Comparison of ENCODE assay signal across 11 cellular contexts in the genomic region with DNA sequence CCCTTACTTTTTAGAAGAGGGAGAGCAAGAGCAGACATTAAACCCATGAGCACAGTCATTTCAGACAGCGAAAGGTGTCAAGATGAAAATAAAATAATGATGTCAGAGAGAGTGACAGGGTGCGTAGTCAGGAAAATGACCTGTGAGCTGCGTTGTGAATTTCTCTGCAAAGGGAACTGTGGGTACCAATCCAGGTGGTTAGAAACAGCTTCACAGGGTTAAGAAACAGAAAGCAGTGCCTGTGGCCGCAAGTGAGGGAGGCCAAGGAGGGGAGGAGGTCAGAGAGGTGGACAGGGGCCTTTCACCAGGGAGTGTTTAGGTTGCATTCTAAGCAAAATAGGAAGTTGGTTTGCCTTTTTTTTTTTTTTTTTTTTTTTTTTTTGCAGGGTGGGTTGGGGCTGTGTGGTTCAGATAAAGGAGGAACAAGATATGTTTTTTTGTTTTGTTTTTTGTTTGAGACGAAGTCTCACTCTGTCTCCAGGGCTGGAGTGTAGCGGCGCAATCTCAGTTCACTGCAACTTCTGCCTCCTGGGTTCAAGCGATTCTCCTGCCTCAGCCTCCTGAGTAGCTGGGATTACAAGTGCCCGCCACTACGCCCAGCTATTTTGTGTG. TPM values are rescaled to one million over a fixed set of nuclear protein-coding genes. Genes with fewer than 3 reads are reported as not detected.
DNase-seq lines count a peak whose midpoint lies in the region; ATAC-seq and TF ChIP-seq lines count a peak whose summit lies in the region.
"Had no signal": no experiment of that assay in that cellular context is flagged by ENCODE, and none has a peak within 500 bp of the region (broad histone marks: within the 10 kb centered on the region; RNA-seq: fewer than 3 reads in every experiment).

No MANE protein-coding gene starts in this region.

- no peak overlapping the region for H3K4me2 ChIP-seq in SK-N-SH

- H3K27ac ChIP-seq in SK-N-SH (ENCODE audit: low read depth in 2 of 2, low read length in 1 of 2): no peak overlapping the region
- H3K27ac ChIP-seq: esophagus squamous epithelium had no signal

- no peaks in the 10 kb centered on the region for H3K27me3 Mint-ChIP-seq in natural killer cell (ENCODE audit: low read depth in 2 of 2)
- H3K27me3 Mint-ChIP-seq: T-cell had no signal

- H3K4me3 ChIP-seq in SK-N-SH (ENCODE audit: low read depth in 2 of 2, low read length in 1 of 2): no peak overlapping the region
- H3K4me3 ChIP-seq: esophagus squamous epithelium had no signal

- H3K36me3 Mint-ChIP-seq in natural killer cell: no peaks in the 10 kb centered on the region
- H3K36me3 Mint-ChIP-seq: T-cell had no signal

- TF ChIP-seq CTCF in natural killer cell (IDR thresholded peaks at IDR 0.05): no peak
- TF ChIP-seq CTCF in SK-N-SH (IDR thresholded peaks at IDR 0.05): no peak

- TF ChIP-seq EP300 in SK-N-SH (IDR thresholded peaks at IDR 0.05; ENCODE audit: borderline replicate concordance in 1 of 2, low read depth in 1 of 2, low read length in 1 of 2): no peak

- peaks cover 8% of the 10 kb centered on the region for H3F3A ChIP-seq in SK-N-SH (replicated peaks; ENCODE audit: insufficient read depth)

- POLR2A ChIA-PET in SK-N-SH (lab: Yijun Ruan, JAX): interaction anchor here (1.2 kb wide), 1 partner anchor 146 kb away, joined by 3 read pairs; no protein-coding TSS in a partner anchor

- H3K9me3 Mint-ChIP-seq in natural killer cell: no peaks in the 10 kb centered on the region
- H3K9me3 Mint-ChIP-seq: T-cell had no signal

- H3K9me3 ChIP-seq in SK-N-SH: no peaks in the 10 kb centered on the region
- H3K9me3 ChIP-seq: esophagus squamous epithelium had no signal

- no peak overlapping the region for H3K9ac ChIP-seq in SK-N-SH

- DNase-seq in RPMI8226: peak; percentile 73
- no peak for DNase-seq in natural killer cell
- no peak for DNase-seq in NAMALWA (ENCODE audit: low spot score)
- DNase-seq in SK-N-SH: no peak
- DNase-seq: DMS79, esophagus squamous epithelium had no signal

- no peaks in the 10 kb centered on the region for H3K36me3 ChIP-seq in SK-N-SH (replicated peaks in 1 of 2; ENCODE audit: control insufficient read depth in 1 of 2, insufficient read depth in 2 of 2, low read length in 1 of 2)
- H3K36me3 ChIP-seq: esophagus squamous epithelium had no signal

- peak overlapping the region; percentile 35 for H3K4me3 Mint-ChIP-seq in natural killer cell
- H3K4me3 Mint-ChIP-seq: T-cell had no signal

- no peak for TF ChIP-seq RAD21 in SK-N-SH (IDR thresholded peaks at IDR 0.05; ENCODE audit: low read length)

- intact Hi-C loops in natural killer cell (cut with micrococcal nuclease): loop anchor here (10.0 kb wide), 1 partner anchor 222 kb away; no protein-coding TSS in a partner anchor

- H3K9me2 ChIP-seq in SK-N-SH: no peaks in the 10 kb centered on the region

- H3K4me1 ChIP-seq in SK-N-SH (ENCODE audit: control insufficient read depth in 1 of 2, insufficient read depth in 2 of 2, low read depth in 1 of 2, low read length in 1 of 2): peaks cover 0 to 2% of the 10 kb centered on the region in 2 experiments; a peak in 1 of 4 replicates

- CTCF ChIA-PET in SK-N-SH (lab: Yijun Ruan, JAX): interaction anchor here (0.7 to 3.0 kb wide), 7 partner anchors 11 to 178 kb away, joined by 3 to 9 read pairs (median 3); no protein-coding TSS in a partner anchor

- H3K4me1 Mint-ChIP-seq in natural killer cell: peaks cover 5 to 13% of the 10 kb centered on the region in 2 donors

- no peaks in the 10 kb centered on the region for H4K20me1 ChIP-seq in SK-N-SH (ENCODE audit: insufficient read depth)

- no peak overlapping the region for H2AFZ ChIP-seq in SK-N-SH (ENCODE audit: low read depth)

- H3K27ac Mint-ChIP-seq in natural killer cell: peak overlapping the region; percentile 72 to 87

- no peaks in the 10 kb centered on the region for H3K27me3 ChIP-seq in SK-N-SH (ENCODE audit: insufficient read depth)
- H3K27me3 ChIP-seq: esophagus squamous epithelium had no signal

- 90% methylated on average over 10 of the region's 10 CpGs for WGBS in SK-N-SH (ENCODE audit: low lambda C conversion rate)

- H3K79me2 ChIP-seq in SK-N-SH (ENCODE audit: insufficient read depth): peaks cover 11% of the 10 kb centered on the region

- ATAC-seq in GM18499 (IDR thresholded peaks at IDR 0.05; ENCODE audit: insufficient read depth, unreplicated experiment) (peak; percentile 55), GM21723 (IDR thresholded peaks at IDR 0.05; ENCODE audit: unreplicated experiment) (peak; percentile 59), natural killer cell (peak; percentile 56 to 84 (median 68)), GM18907 (IDR thresholded peaks at IDR 0.05; ENCODE audit: unreplicated experiment) (no peak)

TF ChIP-seq in SK-N-SH, 30 proteins besides CTCF, POLR2A, EP300 and RAD21 (continues in another document):
- no peak for TF ChIP-seq FOXM1 (IDR thresholded peaks at IDR 0.05; ENCODE audit: low read depth)
- no peak for TF ChIP-seq SIN3A (IDR thresholded peaks at IDR 0.05; ENCODE audit: borderline replicate concordance, low read depth, low read length)
- no peak for TF ChIP-seq ELF1 (IDR thresholded peaks at IDR 0.05)
- TF ChIP-seq SMC3 (IDR thresholded peaks at IDR 0.05; ENCODE audit: low read depth, low read length): no peak
- TF ChIP-seq RCOR1 (IDR thresholded peaks at IDR 0.05; ENCODE audit: low read length): no peak
- no peak for TF ChIP-seq CHD2 (IDR thresholded peaks at IDR 0.05; ENCODE audit: low read length, partially characterized antibody)
- no peak for TF ChIP-seq POLR2AphosphoS5 (IDR thresholded peaks at IDR 0.05; ENCODE audit: low read depth, low read length)
- TF ChIP-seq, protein P1, sequence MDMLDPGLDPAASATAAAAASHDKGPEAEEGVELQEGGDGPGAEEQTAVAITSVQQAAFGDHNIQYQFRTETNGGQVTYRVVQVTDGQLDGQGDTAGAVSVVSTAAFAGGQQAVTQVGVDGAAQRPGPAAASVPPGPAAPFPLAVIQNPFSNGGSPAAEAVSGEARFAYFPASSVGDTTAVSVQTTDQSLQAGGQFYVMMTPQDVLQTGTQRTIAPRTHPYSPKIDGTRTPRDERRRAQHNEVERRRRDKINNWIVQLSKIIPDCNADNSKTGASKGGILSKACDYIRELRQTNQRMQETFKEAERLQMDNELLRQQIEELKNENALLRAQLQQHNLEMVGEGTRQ (IDR thresholded peaks at IDR 0.05; ENCODE audit: borderline replicate concordance, low read depth, low read length): no peak
- TF ChIP-seq GATA2 (CRISPR knock-in tag; IDR thresholded peaks at IDR 0.05): no peak
- TF ChIP-seq RXRA (IDR thresholded peaks at IDR 0.05; ENCODE audit: borderline replicate concordance, low read depth): no peak
- TF ChIP-seq, protein P2, sequence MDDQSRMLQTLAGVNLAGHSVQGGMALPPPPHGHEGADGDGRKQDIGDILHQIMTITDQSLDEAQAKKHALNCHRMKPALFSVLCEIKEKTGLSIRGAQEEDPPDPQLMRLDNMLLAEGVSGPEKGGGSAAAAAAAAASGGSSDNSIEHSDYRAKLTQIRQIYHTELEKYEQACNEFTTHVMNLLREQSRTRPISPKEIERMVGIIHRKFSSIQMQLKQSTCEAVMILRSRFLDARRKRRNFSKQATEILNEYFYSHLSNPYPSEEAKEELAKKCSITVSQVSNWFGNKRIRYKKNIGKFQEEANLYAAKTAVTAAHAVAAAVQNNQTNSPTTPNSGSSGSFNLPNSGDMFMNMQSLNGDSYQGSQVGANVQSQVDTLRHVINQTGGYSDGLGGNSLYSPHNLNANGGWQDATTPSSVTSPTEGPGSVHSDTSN (IDR thresholded peaks at IDR 0.05): no peak
- TF ChIP-seq RFX5 (IDR thresholded peaks at IDR 0.05; ENCODE audit: low read length): no peak
- TF ChIP-seq, protein P3, sequence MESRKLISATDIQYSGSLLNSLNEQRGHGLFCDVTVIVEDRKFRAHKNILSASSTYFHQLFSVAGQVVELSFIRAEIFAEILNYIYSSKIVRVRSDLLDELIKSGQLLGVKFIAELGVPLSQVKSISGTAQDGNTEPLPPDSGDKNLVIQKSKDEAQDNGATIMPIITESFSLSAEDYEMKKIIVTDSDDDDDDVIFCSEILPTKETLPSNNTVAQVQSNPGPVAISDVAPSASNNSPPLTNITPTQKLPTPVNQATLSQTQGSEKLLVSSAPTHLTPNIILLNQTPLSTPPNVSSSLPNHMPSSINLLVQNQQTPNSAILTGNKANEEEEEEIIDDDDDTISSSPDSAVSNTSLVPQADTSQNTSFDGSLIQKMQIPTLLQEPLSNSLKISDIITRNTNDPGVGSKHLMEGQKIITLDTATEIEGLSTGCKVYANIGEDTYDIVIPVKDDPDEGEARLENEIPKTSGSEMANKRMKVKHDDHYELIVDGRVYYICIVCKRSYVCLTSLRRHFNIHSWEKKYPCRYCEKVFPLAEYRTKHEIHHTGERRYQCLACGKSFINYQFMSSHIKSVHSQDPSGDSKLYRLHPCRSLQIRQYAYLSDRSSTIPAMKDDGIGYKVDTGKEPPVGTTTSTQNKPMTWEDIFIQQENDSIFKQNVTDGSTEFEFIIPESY (IDR thresholded peaks at IDR 0.05; ENCODE audit: borderline replicate concordance, low read depth): no peak

RNA-seq across cellular contexts. Expression of a gene that starts 7.9 kb away (rescaled TPM):
- 1 to 10 TPM in 2 of 3 donors, under 1 TPM in 1; 0.70 to 2.2 (median 1.2) TPM for total RNA-seq in natural killer cell
- polyA plus RNA-seq in SK-N-SH (2012; rRNA removed): 0.34 and 0.41 TPM in 2 replicates
- polyA plus RNA-seq in SK-N-SH (2012; cell fraction: cytosol; rRNA removed): 0.19 and 0.41 TPM in 2 replicates
- polyA plus RNA-seq in SK-N-SH (2012; cell fraction: nucleus; rRNA removed): 0.75 and 0.92 TPM in 2 replicates
- total RNA-seq: osteoblast had no signal

RNA-seq across cellular contexts. Expression of a gene that starts 20.0 kb away (rescaled TPM):
- 10 to 100 TPM; 50.9 to 61.1 (median 61.0) TPM for total RNA-seq in natural killer cell
- 3.1 and 3.6 TPM in 2 replicates for polyA plus RNA-seq in SK-N-SH (2012; rRNA removed)
- polyA plus RNA-seq in SK-N-SH (2012; cell fraction: cytosol; rRNA removed): 1.2 and 1.8 TPM in 2 replicates
- polyA plus RNA-seq in SK-N-SH (2012; cell fraction: nucleus; rRNA removed): 13.7 and 17.4 TPM in 2 replicates

RNA-seq across cellular contexts. Expression of a gene that starts 24.0 kb away (rescaled TPM):
- total RNA-seq in natural killer cell: 10 to 100 TPM; 45.6 to 58.4 (median 57.7) TPM
- polyA plus RNA-seq in SK-N-SH (2012; rRNA removed): 17.4 and 19.0 TPM in 2 replicates
- polyA plus RNA-seq in SK-N-SH (2012; cell fraction: cytosol; rRNA removed): 8.0 and 14.0 TPM in 2 replicates
- 32.3 and 58.1 TPM in 2 replicates for polyA plus RNA-seq in SK-N-SH (2012; cell fraction: nucleus; rRNA removed)

RNA-seq across cellular contexts. Expression of a gene that starts 28.8 kb away (rescaled TPM):
- total RNA-seq in natural killer cell: 100 to 1,000 TPM in 1 of 3 donors, 10 to 100 TPM in 2; 69.6 to 102 (median 89.1) TPM
- 29.6 and 44.9 TPM in 2 replicates for polyA plus RNA-seq in SK-N-SH (2012; rRNA removed)
- polyA plus RNA-seq in SK-N-SH (2012; cell fraction: cytosol; rRNA removed): 32.6 and 36.7 TPM in 2 replicates
- 71.8 and 81.4 TPM in 2 replicates for polyA plus RNA-seq in SK-N-SH (2012; cell fraction: nucleus; rRNA removed)

RNA-seq across cellular contexts. Expression of a gene that starts 47.8 kb away (rescaled TPM):
- total RNA-seq in natural killer cell: 1 to 10 TPM; 1.4 to 1.5 (median 1.5) TPM
- polyA plus RNA-seq in SK-N-SH (2012; rRNA removed): 5.1 and 8.1 TPM in 2 replicates
- polyA plus RNA-seq in SK-N-SH (2012; cell fraction: cytosol; rRNA removed): 2.5 and 4.1 TPM in 2 replicates
- 5.6 and 7.7 TPM in 2 replicates for polyA plus RNA-seq in SK-N-SH (2012; cell fraction: nucleus; rRNA removed)
